15 cellular contexts compared by ENCODE assay signal in the genomic region with DNA sequence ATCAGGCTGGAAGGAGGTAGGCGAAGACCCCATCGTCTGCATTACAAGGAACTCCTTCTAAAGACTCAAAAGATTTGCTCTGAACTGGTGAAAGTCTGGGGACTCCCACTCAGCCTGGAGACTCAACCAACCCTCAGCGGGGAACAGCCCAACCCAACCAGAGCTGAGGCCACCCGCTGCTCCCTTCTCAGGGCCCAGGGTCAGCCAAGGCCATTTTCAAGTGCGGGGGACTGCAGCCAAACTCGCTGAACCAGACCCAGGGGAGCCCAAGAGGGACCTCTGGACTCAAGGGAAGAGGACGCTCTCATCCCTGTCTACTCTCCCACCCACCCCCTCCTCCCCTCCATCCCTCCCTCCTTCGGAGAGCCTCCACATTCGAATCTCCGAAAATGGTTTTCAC. TPM values are rescaled to one million over a fixed set of nuclear protein-coding genes. Genes with fewer than 3 reads are reported as not detected.
DNase-seq lines count a peak whose midpoint lies in the region; ATAC-seq and TF ChIP-seq lines count a peak whose summit lies in the region.
"Had no signal": no experiment of that assay in that cellular context is flagged by ENCODE, and none has a peak within 500 bp of the region (broad histone marks: within the 10 kb centered on the region; RNA-seq: fewer than 3 reads in every experiment).

No MANE protein-coding gene starts in this region.

- H3K27me3 ChIP-seq in BLaER1 (no peaks in the 10 kb centered on the region), HUES64 (ENCODE audit: insufficient read depth, low read length) (no peaks in the 10 kb centered on the region), heart right ventricle (no peaks in the 10 kb centered on the region), MG63 (no peaks in the 10 kb centered on the region)

- H3K4me1 Mint-ChIP-seq in nephron progenitor cell = peaks cover 16% of the 10 kb centered on the region

- ATAC-seq in heart right ventricle (peak in 6 of 8 donors; percentile 53 to 78 (median 64)), HG03095 (IDR thresholded peaks at IDR 0.05; ENCODE audit: unreplicated experiment) (no peak)
- ATAC-seq: A549; CD8-positive, alpha-beta T cell had no signal

- no peak overlapping the region for H3K9ac ChIP-seq in BLaER1
- no peak overlapping the region for H3K9ac ChIP-seq in HUES64 (ENCODE audit: low read depth, low read length)

- H4K20me1 ChIP-seq in BLaER1 = peaks cover 93% of the 10 kb centered on the region

- 51% methylated on average over 10 of the region's 10 CpGs for WGBS in HUES64
- WGBS in heart right ventricle, 2 donors = 47 to 51% methylated on average over 10 of the region's 10 CpGs

- H3K36me3 ChIP-seq in BLaER1 (peaks cover 68% of the 10 kb centered on the region), HUES64 (ENCODE audit: insufficient read depth, low read length) (no peaks in the 10 kb centered on the region), heart right ventricle (peaks cover 0 to 4% (median 0%) of the 10 kb centered on the region in 9 donors), MG63 (peaks cover 8% of the 10 kb centered on the region)

- H3K4me3 ChIP-seq in BLaER1 (no peak overlapping the region), HUES64 (ENCODE audit: low read length) (no peak overlapping the region), heart right ventricle (no peak overlapping the region), MG63 (no peak overlapping the region)
- H3K4me3 ChIP-seq: A549 had no signal

- H3K27ac ChIP-seq in BLaER1 (0 out of 2 replicates have a peak overlapping the region, but pooled peaks have one; percentile 45), HUES64 (ENCODE audit: low read depth, low read length) (peak overlapping the region; percentile 35; the same call in 1 of the 2 replicates), heart right ventricle (no peak overlapping the region)
- H3K27ac ChIP-seq: A549 had no signal

- H3K4me3 Mint-ChIP-seq in nephron progenitor cell = no peak overlapping the region
- H3K4me3 Mint-ChIP-seq: CD8-positive, alpha-beta T cell had no signal

- H3K9me3 Mint-ChIP-seq in nephron progenitor cell = no peaks in the 10 kb centered on the region
- H3K9me3 Mint-ChIP-seq: CD8-positive, alpha-beta T cell had no signal

- H3K4me1 ChIP-seq in BLaER1 (peaks cover 74% of the 10 kb centered on the region), HUES64 (ENCODE audit: insufficient read depth, low read length) (peaks cover 18% of the 10 kb centered on the region), heart right ventricle (peaks cover 0 to 30% (median 11%) of the 10 kb centered on the region in 9 donors)
- H3K4me1 ChIP-seq: A549 had no signal

- no peak for TF ChIP-seq CTCF in heart right ventricle (IDR thresholded peaks at IDR 0.05)
- no peak for TF ChIP-seq CTCF in nephron progenitor cell (IDR thresholded peaks at IDR 0.05)

- peaks cover 8% of the 10 kb centered on the region; the same call in 1 of the 2 replicates for H3K9me3 ChIP-seq in BLaER1
- H3K9me3 ChIP-seq in HUES64 (ENCODE audit: insufficient read depth, low read depth, low read length) = no peaks in the 10 kb centered on the region
- no peaks in the 10 kb centered on the region for H3K9me3 ChIP-seq in heart right ventricle
- H3K9me3 ChIP-seq in MG63 = no peaks in the 10 kb centered on the region
- H3K9me3 ChIP-seq: A549 had no signal

- no peak overlapping the region for H3K27ac Mint-ChIP-seq in nephron progenitor cell
- H3K27ac Mint-ChIP-seq: CD8-positive, alpha-beta T cell had no signal

- intact Hi-C loops in heart right ventricle (cut with DNase I) = no loop called here

- H3K36me3 Mint-ChIP-seq in nephron progenitor cell (ENCODE audit: low read depth) = peaks cover 4% of the 10 kb centered on the region

- H3K27me3 Mint-ChIP-seq in nephron progenitor cell (ENCODE audit: low read depth, poor library complexity) = peaks cover 11% of the 10 kb centered on the region

- no peak overlapping the region for H3K4me2 ChIP-seq in BLaER1
- H3K4me2 ChIP-seq: A549 had no signal

- DNase-seq in heart right ventricle = peak in 1 of 2 donors; percentile 42
- peak; percentile 14 for DNase-seq in nephron progenitor cell
- DNase-seq in NCI-H1092 treated with DMSO at 0.1 percent for 48 hours (lab: John Stamatoyannopoulos, UW) = no peak
- no peak for DNase-seq in C1 segment of cervical spinal cord (lab: John Stamatoyannopoulos, UW)
- no peak for DNase-seq in MG63
- DNase-seq: CD8-positive, alpha-beta T cell; DMS79 treated with DMSO at 0.1 percent for 48 hours; KG1; NCI-H1092; NCI-H1694 treated with DMSO at 0.1 percent for 48 hours; NCI-H2171 had no signal

RNA-seq across cellular contexts. Expression of a gene that starts 24.1 kb away (rescaled TPM):
- polyA plus RNA-seq in HUES64 (2013, experiment 1 of 2) = 6.0 TPM
- 6.8 TPM for polyA plus RNA-seq in HUES64 (2013, experiment 2 of 2)
- total RNA-seq in heart right ventricle = 1 to 10 TPM in 7 of 10 donors, under 1 TPM in 3; 0.67 to 4.0 (median 1.6) TPM
- polyA plus RNA-seq in heart right ventricle = 1 to 10 TPM in 1 of 2 donors, under 1 TPM in 1; 0.29 to 3.9 TPM
- total RNA-seq in MG63 (2014; rRNA removed; shearing (Covaris generic); ENCODE audit: low replicate concordance) = 6.6 and 7.3 TPM in 2 replicates

Comparison
In these comparisons a context has a peak if more than half of its experiments do, and no peak if none do; other contexts are left out.
1. H3K27ac ChIP-seq: peak in BLaER1 (single experiment) and HUES64 (single experiment); none in heart right ventricle (0 of 10).